Comparison of ENCODE assay signal across 1 cellular context in genomic region chr17:58232707-58233156, GRCh38.
TF ChIP-seq lines count a peak whose summit lies in the region.

No MANE protein-coding gene starts in this region.

TF ChIP-seq in GM12878, 131 proteins besides CTCF, POLR2A, EP300 and RAD21 (continues in another document):
- TF ChIP-seq RELA (IDR thresholded peaks at IDR 0.05; ENCODE audit: borderline replicate concordance, partially characterized antibody) (no peak), ZNF217 (IDR thresholded peaks at IDR 0.05) (no peak), USF2 (IDR thresholded peaks at IDR 0.05; ENCODE audit: borderline replicate concordance, low read depth, low read length) (no peak; the same call in 1 of the 2 replicates), MEF2B (IDR thresholded peaks at IDR 0.05; ENCODE audit: partially characterized antibody, poor library complexity, severe bottlenecking) (peak; percentile 67), ZBED1 (IDR thresholded peaks at IDR 0.05; ENCODE audit: borderline replicate concordance) (no peak), SIX5 (IDR thresholded peaks at IDR 0.05; ENCODE audit: low read depth, low read length, severe bottlenecking) (no peak), KLF5 (IDR thresholded peaks at IDR 0.05; ENCODE audit: partially characterized antibody) (no peak), NR2F1 (conservative IDR thresholded peaks at IDR 0.05) (peak; percentile 68), USF1 (IDR thresholded peaks at IDR 0.05; ENCODE audit: borderline replicate concordance, extremely low read length, insufficient read depth, low read depth, low read length) (no peak), CBX5 (IDR thresholded peaks at IDR 0.05; ENCODE audit: low read depth) (no peak), KDM1A (IDR thresholded peaks at IDR 0.05; ENCODE audit: borderline replicate concordance) (no peak), TAF1 (IDR thresholded peaks at IDR 0.05; ENCODE audit: borderline replicate concordance, low read depth, low read length) (no peak), TBL1XR1 (IDR thresholded peaks at IDR 0.05; ENCODE audit: low read depth, low read length) (no peak; the same call in 1 of the 2 replicates), JUNB (IDR thresholded peaks at IDR 0.05) (no peak), ZBTB40 (IDR thresholded peaks at IDR 0.05; ENCODE audit: borderline replicate concordance) (no peak), YBX1 (IDR thresholded peaks at IDR 0.05) (no peak), CEBPB (IDR thresholded peaks at IDR 0.05; ENCODE audit: borderline replicate concordance in 1 of 2, low read depth in 2 of 2, low read length in 2 of 2) (no peak), NRF1 (conservative IDR thresholded peaks at IDR 0.05; ENCODE audit: low read depth, low read length) (no peak), SP1 (IDR thresholded peaks at IDR 0.05; ENCODE audit: low read depth, low read length) (no peak), IRF4 (IDR thresholded peaks at IDR 0.05; ENCODE audit: low read depth, low read length) (peak; percentile 23; the same call in 1 of the 2 replicates), CHD4 (IDR thresholded peaks at IDR 0.05) (no peak), RUNX3 (IDR thresholded peaks at IDR 0.05; ENCODE audit: low read length) (peak; percentile 57), NFYA (IDR thresholded peaks at IDR 0.05; ENCODE audit: borderline replicate concordance, low read depth, low read length) (no peak), ZSCAN29 (IDR thresholded peaks at IDR 0.05) (no peak), POLR2AphosphoS5 (IDR thresholded peaks at IDR 0.05; ENCODE audit: low read length) (no peak), PAX5 (IDR thresholded peaks at IDR 0.05; ENCODE audit: borderline replicate concordance, low read depth, low read length) (no peak; the same call in 1 of the 2 replicates), SMAD5 (IDR thresholded peaks at IDR 0.05; ENCODE audit: low read depth) (no peak), CBX3 (IDR thresholded peaks at IDR 0.05; ENCODE audit: borderline replicate concordance, low read depth) (no peak), HDAC2 (IDR thresholded peaks at IDR 0.05) (no peak), CHD2 (IDR thresholded peaks at IDR 0.05; ENCODE audit: borderline replicate concordance, low read depth, low read length) (no peak), NFIC (IDR thresholded peaks at IDR 0.05; ENCODE audit: low read depth, low read length) (peak; percentile 28; the same call in 1 of the 2 replicates), GATAD2B (conservative IDR thresholded peaks at IDR 0.05; ENCODE audit: low read depth) (no peak), BACH1 (IDR thresholded peaks at IDR 0.05; ENCODE audit: borderline replicate concordance) (no peak), EGR1 (IDR thresholded peaks at IDR 0.05; ENCODE audit: borderline replicate concordance in 1 of 2, low read depth in 2 of 2, low read length in 2 of 2) (peak in 1 of 2 experiments; percentile 67; a peak in 2 of 3 replicates), ZNF207 (IDR thresholded peaks at IDR 0.05; ENCODE audit: borderline replicate concordance) (no peak; the same call in 1 of the 2 replicates), BCL3 (IDR thresholded peaks at IDR 0.05; ENCODE audit: borderline replicate concordance, insufficient read depth, low read depth, low read length, poor library complexity, severe bottlenecking) (no peak), POU2F2 (IDR thresholded peaks at IDR 0.05; ENCODE audit: borderline replicate concordance, low read depth, low read length) (no peak), YY1 (IDR thresholded peaks at IDR 0.05; ENCODE audit: low read depth, low read length) (peak; percentile 43; the same call in 1 of the 2 replicates), RB1 (IDR thresholded peaks at IDR 0.05; ENCODE audit: borderline replicate concordance) (no peak), IRF5 (IDR thresholded peaks at IDR 0.05; ENCODE audit: borderline replicate concordance) (no peak), NR2C2 (IDR thresholded peaks at IDR 0.05; ENCODE audit: borderline replicate concordance, control insufficient read depth, insufficient read length, low read depth) (no peak), ZNF274 (IDR thresholded peaks at IDR 0.05; ENCODE audit: insufficient read depth, insufficient read length) (no peak), LARP7 (IDR thresholded peaks at IDR 0.05) (no peak; the same call in 1 of the 2 replicates), HCFC1 (IDR thresholded peaks at IDR 0.05; ENCODE audit: low read length) (no peak), SREBF2 (IDR thresholded peaks at IDR 0.05; ENCODE audit: low read length) (no peak), PML (IDR thresholded peaks at IDR 0.05; ENCODE audit: low read length) (no peak), ELK1 (IDR thresholded peaks at IDR 0.05; ENCODE audit: low read depth, low read length) (no peak), ATF3 (IDR thresholded peaks at IDR 0.05; ENCODE audit: borderline replicate concordance, extremely low read depth, low read depth, low read length) (no peak), MEF2A (IDR thresholded peaks at IDR 0.05; ENCODE audit: insufficient read depth, low read depth, low read length) (peak; percentile 71; the same call in 1 of the 2 replicates), RAD51 (IDR thresholded peaks at IDR 0.05) (peak; percentile 16; the same call in 1 of the 2 replicates), ESRRA (IDR thresholded peaks at IDR 0.05; ENCODE audit: low read length) (no peak), BCL11A (IDR thresholded peaks at IDR 0.05; ENCODE audit: low read depth, low read length) (peak; percentile 18; the same call in 1 of the 2 replicates), SUPT20H (IDR thresholded peaks at IDR 0.05; ENCODE audit: borderline replicate concordance, control insufficient read depth, low read depth, low read length) (no peak), MAX (IDR thresholded peaks at IDR 0.05; ENCODE audit: low read depth, low read length) (no peak; the same call in 1 of the 2 replicates), TCF3 (IDR thresholded peaks at IDR 0.05; ENCODE audit: borderline replicate concordance, insufficient read depth, low read depth, low read length) (no peak), RFX5 (IDR thresholded peaks at IDR 0.05; ENCODE audit: low read depth, low read length) (no peak), PBX3 (IDR thresholded peaks at IDR 0.05; ENCODE audit: insufficient replicate concordance, low read depth, low read length) (no peak), ZNF384 (IDR thresholded peaks at IDR 0.05; ENCODE audit: borderline replicate concordance, low read depth, low read length) (no peak), E4F1 (IDR thresholded peaks at IDR 0.05; ENCODE audit: borderline replicate concordance, partially characterized antibody) (no peak), JUND (IDR thresholded peaks at IDR 0.05; ENCODE audit: low read depth, low read length) (no peak), IKZF1 (conservative IDR thresholded peaks at IDR 0.05) (peak; percentile 89), TCF7 (IDR thresholded peaks at IDR 0.05; ENCODE audit: borderline replicate concordance) (no peak)
